12 cellular contexts compared by ENCODE assay signal in the genomic region with DNA sequence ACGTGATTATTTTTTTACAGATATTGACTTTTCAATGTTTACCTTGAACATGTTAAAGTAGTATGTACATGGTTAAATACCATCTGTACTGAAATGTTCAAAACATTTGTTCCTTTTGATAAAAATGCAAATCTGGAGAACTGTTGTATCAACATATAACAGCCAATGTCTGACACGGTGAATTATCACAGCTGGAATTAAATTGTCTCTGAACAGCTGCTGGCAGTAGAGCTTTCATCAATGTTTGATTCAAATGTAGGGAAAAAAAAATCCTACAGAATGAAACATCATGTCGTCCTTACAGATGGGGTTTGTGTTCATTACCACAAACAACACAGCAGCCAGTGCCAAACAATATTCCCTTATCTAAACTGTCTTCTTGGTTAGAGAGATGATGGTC.
"Had no signal": no experiment of that assay in that cellular context is flagged by ENCODE, and none has a peak within 500 bp of the region (broad histone marks: within the 10 kb centered on the region; RNA-seq: fewer than 3 reads in every experiment).

No MANE protein-coding gene starts in this region.

- DNase-seq: activated CD4-positive, alpha-beta T cell treated with anti-CD3 and anti-CD28 coated beads, Interleukin-2, amount 10 ng/mL, durations not matched to agents 24 days and 14 days; activated naive CD4-positive, alpha-beta T cell treated with anti-CD3 and anti-CD28 coated beads for 36 hours; esophagus squamous epithelium; foreskin fibroblast; immature natural killer cell; left colon; naive thymus-derived CD4-positive, alpha-beta T cell; posterior cingulate gyrus; stimulated activated CD4-positive, alpha-beta T cell treated with anti-CD3 and anti-CD28 coated beads, Interleukin-4, amount 100 ng/mL, for 4 hours; stomach had no signal

- H3K4me1 Mint-ChIP-seq: activated CD4-positive, alpha-beta T cell treated with anti-CD3 and anti-CD28 coated beads, Interleukin-2, amount 10 ng/mL, durations not matched to agents 24 days and 14 days; activated T-helper 17 cell treated with anti-CD3 and anti-CD28 coated beads, Interleukin-2, amount 50 U/mL, for 72 hours; immature natural killer cell; naive thymus-derived CD4-positive, alpha-beta T cell had no signal

- H3K27ac Mint-ChIP-seq: activated CD4-positive, alpha-beta T cell treated with anti-CD3 and anti-CD28 coated beads, Interleukin-2, amount 10 ng/mL, durations not matched to agents 24 days and 14 days; activated naive CD4-positive, alpha-beta T cell treated with anti-CD3 and anti-CD28 coated beads for 36 hours; activated T-helper 17 cell treated with anti-CD3 and anti-CD28 coated beads, Interleukin-2, amount 50 U/mL, for 72 hours; immature natural killer cell; naive thymus-derived CD4-positive, alpha-beta T cell; WTC11 had no signal

- ATAC-seq: activated T-helper 17 cell treated with anti-CD3 and anti-CD28 coated beads, Interleukin-2, amount 50 U/mL, for 72 hours; naive thymus-derived CD4-positive, alpha-beta T cell; WTC11 had no signal

- H3K36me3 Mint-ChIP-seq: immature natural killer cell; naive thymus-derived CD4-positive, alpha-beta T cell had no signal

- H3K4me3 Mint-ChIP-seq: activated CD4-positive, alpha-beta T cell treated with anti-CD3 and anti-CD28 coated beads, Interleukin-2, amount 10 ng/mL, durations not matched to agents 24 days and 14 days; activated naive CD4-positive, alpha-beta T cell treated with anti-CD3 and anti-CD28 coated beads for 36 hours; activated T-helper 17 cell treated with anti-CD3 and anti-CD28 coated beads, Interleukin-2, amount 50 U/mL, for 72 hours; immature natural killer cell; naive thymus-derived CD4-positive, alpha-beta T cell; WTC11 had no signal

- H3K9me3 Mint-ChIP-seq: activated CD4-positive, alpha-beta T cell treated with anti-CD3 and anti-CD28 coated beads, Interleukin-2, amount 10 ng/mL, durations not matched to agents 24 days and 14 days; activated T-helper 17 cell treated with anti-CD3 and anti-CD28 coated beads, Interleukin-2, amount 50 U/mL, for 72 hours; WTC11 had no signal

- H3K27me3 Mint-ChIP-seq: activated CD4-positive, alpha-beta T cell treated with anti-CD3 and anti-CD28 coated beads, Interleukin-2, amount 10 ng/mL, durations not matched to agents 24 days and 14 days; activated T-helper 17 cell treated with anti-CD3 and anti-CD28 coated beads, Interleukin-2, amount 50 U/mL, for 72 hours had no signal
